36 cellular contexts compared by ENCODE assay signal in the genomic region with DNA sequence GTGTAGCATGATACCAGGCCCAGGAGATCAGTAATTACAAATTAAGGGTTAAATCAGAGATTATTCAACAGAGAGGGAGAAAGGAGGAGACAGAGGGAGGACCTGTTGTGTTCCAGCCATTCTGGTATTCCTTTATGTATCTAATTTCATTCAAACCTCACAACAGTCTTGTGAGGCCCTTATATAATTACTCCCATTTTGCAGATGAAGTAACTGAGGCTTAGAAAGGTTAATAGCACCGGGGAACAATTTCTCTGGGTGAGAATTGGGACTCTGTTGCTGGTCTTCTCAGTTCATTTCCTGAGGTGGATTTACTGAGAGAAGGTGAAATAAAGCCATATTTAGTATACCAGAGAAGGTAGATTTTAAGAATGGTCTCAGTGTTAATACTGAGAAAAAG.
"Had no signal": no experiment of that assay in that cellular context is flagged by ENCODE, and none has a peak within 500 bp of the region (broad histone marks: within the 10 kb centered on the region; RNA-seq: fewer than 3 reads in every experiment).

No MANE protein-coding gene starts in this region.

- H3K4me3 ChIP-seq: ascending aorta, cardiac muscle cell had no signal

- H3K9me3 ChIP-seq: ascending aorta had no signal

- H3K27ac ChIP-seq: ascending aorta, VCaP had no signal

- H3K4me1 Mint-ChIP-seq: activated CD4-positive, alpha-beta T cell treated with anti-CD3 and anti-CD28 coated beads, Interleukin-2, amount 10 ng/mL, durations not matched to agents 24 days and 14 days; activated naive CD4-positive, alpha-beta T cell treated with anti-CD3 and anti-CD28 coated beads, Interleukin-2, amount 10 ng/mL, durations not matched to agents 7 days and 5 days; activated naive CD4-positive, alpha-beta T cell treated with anti-CD3 and anti-CD28 coated beads, Interleukin-2, amount 50 U/mL, for 24 hours; activated naive CD8-positive, alpha-beta T cell treated with anti-CD3 and anti-CD28 coated beads, Interleukin-2, amount 50 U/mL, for 24 hours; activated T-helper 17 cell treated with anti-CD3 and anti-CD28 coated beads, Interleukin-2, amount 50 U/mL, for 72 hours had no signal

- DNase-seq: activated B cell treated with CpG ODN at 0.5 μM for 24 hours; activated CD4-positive, alpha-beta memory T cell treated with anti-CD3 and anti-CD28 coated beads for 36 hours; activated CD4-positive, alpha-beta T cell treated with anti-CD3 and anti-CD28 coated beads for 4 hours; activated CD4-positive, alpha-beta T cell treated with anti-CD3 and anti-CD28 coated beads, Interleukin-2, amount 10 ng/mL, durations not matched to agents 24 days and 14 days; activated CD4-positive, alpha-beta T cell treated with anti-CD3 and anti-CD28 coated beads, Interleukin-2, amount 50 U/mL, for 1 hour; activated CD4-positive, alpha-beta T cell treated with anti-CD3 and anti-CD28 coated beads, Interleukin-2, amount 50 U/mL, for 4 hours; activated CD4-positive, CD25-positive, alpha-beta regulatory T cell treated with anti-CD3 and anti-CD28 coated beads, Interleukin-2, amount 50 U/mL, for 72 hours; activated CD8-positive, alpha-beta memory T cell treated with anti-CD3 and anti-CD28 coated beads, Interleukin-2, amount 50 U/mL, for 4 hours; activated CD8-positive, alpha-beta T cell treated with anti-CD3 and anti-CD28 coated beads for 36 hours; activated gamma-delta T cell; activated naive CD4-positive, alpha-beta T cell treated with anti-CD3 and anti-CD28 coated beads, Interleukin-2, amount 10 ng/mL, durations not matched to agents 7 days and 5 days; activated naive CD4-positive, alpha-beta T cell treated with Interleukin-2 at 50 U/mL for 16 hours; activated naive CD8-positive, alpha-beta T cell treated with anti-CD3 and anti-CD28 coated beads, Interleukin-2, amount 10 ng/mL, durations not matched to agents 7 days and 5 days; activated naive CD8-positive, alpha-beta T cell treated with anti-CD3 and anti-CD28 coated beads, Interleukin-2, amount 50 U/mL, for 24 hours; activated T-cell treated with anti-CD3 and anti-CD28 coated beads for 4 hours; activated T-cell treated with anti-CD3 and anti-CD28 coated beads, Interleukin-2, amount 50 U/mL, for 1 hour; activated T-cell treated with anti-CD3 and anti-CD28 coated beads, Interleukin-2, amount 50 U/mL, for 4 hours; activated T-cell treated with anti-CD3 and anti-CD28 coated beads, Interleukin-2, amount 50 U/mL, for 72 hours; amygdala; anterior cingulate cortex; caudate nucleus; cerebellar nuclear complex; T-helper 1 cell; T-helper 2 cell; T-helper 9 cell had no signal

- H3K9me3 Mint-ChIP-seq: activated B cell treated with CpG ODN at 0.5 μM for 24 hours; activated CD4-positive, alpha-beta memory T cell treated with anti-CD3 and anti-CD28 coated beads for 36 hours; activated naive CD4-positive, alpha-beta T cell treated with anti-CD3 and anti-CD28 coated beads, Interleukin-2, amount 10 ng/mL, durations not matched to agents 7 days and 5 days; activated naive CD4-positive, alpha-beta T cell treated with anti-CD3 and anti-CD28 coated beads, Interleukin-2, amount 50 U/mL, for 24 hours; activated naive CD8-positive, alpha-beta T cell treated with anti-CD3 and anti-CD28 coated beads, Interleukin-2, amount 50 U/mL, for 24 hours; activated T-cell treated with anti-CD3 and anti-CD28 coated beads, Interleukin-2, amount 50 U/mL, for 4 hours; central memory CD8-positive, alpha-beta T cell; T-helper 1 cell treated with Interleukin-12 subunit alpha and Interleukin-12 subunit beta and Interleukin-4 antibody, amounts not matched to agents 30 μg/mL and 1 μg/mL, for 36 hours; T-helper 2 cell treated with Interferon-gamma antibody and Interleukin-4, amounts not matched to agents 5 μg/mL and 100 μg/mL, for 36 hours had no signal

- H3K27ac Mint-ChIP-seq: activated B cell treated with CpG ODN at 0.5 μM for 24 hours; activated CD4-positive, alpha-beta memory T cell treated with anti-CD3 and anti-CD28 coated beads for 36 hours; activated CD4-positive, alpha-beta T cell treated with anti-CD3 and anti-CD28 coated beads, Interleukin-2, amount 10 ng/mL, durations not matched to agents 24 days and 14 days; activated CD8-positive, alpha-beta T cell treated with anti-CD3 and anti-CD28 coated beads for 36 hours; activated naive CD4-positive, alpha-beta T cell treated with anti-CD3 and anti-CD28 coated beads, Interleukin-2, amount 10 ng/mL, durations not matched to agents 7 days and 5 days; activated naive CD4-positive, alpha-beta T cell treated with anti-CD3 and anti-CD28 coated beads, Interleukin-2, amount 50 U/mL, for 24 hours; activated naive CD8-positive, alpha-beta T cell; activated naive CD8-positive, alpha-beta T cell treated with anti-CD3 and anti-CD28 coated beads, Interleukin-2, amount 10 ng/mL, durations not matched to agents 7 days and 5 days; activated naive CD8-positive, alpha-beta T cell treated with anti-CD3 and anti-CD28 coated beads, Interleukin-2, amount 50 U/mL, for 24 hours; activated T-cell treated with anti-CD3 and anti-CD28 coated beads, Interleukin-2, amount 50 U/mL, for 72 hours; activated T-helper 1 cell treated with anti-CD3 and anti-CD28 coated beads, Interleukin-12 subunit alpha, Interleukin-12 subunit beta, Interleukin-2, Interleukin-4 antibody, amounts not matched to agents 30 ng/mL and 10 ng/mL and 1 ng/mL, durations not matched to agents 14 hours and 24 hours and 36 hours; activated T-helper 17 cell treated with anti-CD3 and anti-CD28 coated beads, Interleukin-2, amount 50 U/mL, for 72 hours; brain; T-helper 1 cell treated with Interleukin-12 subunit alpha and Interleukin-12 subunit beta and Interleukin-4 antibody, amounts not matched to agents 30 μg/mL and 1 μg/mL, for 36 hours; T-helper 2 cell treated with Interferon-gamma antibody and Interleukin-4, amounts not matched to agents 5 μg/mL and 100 μg/mL, for 36 hours had no signal

- H3K27me3 ChIP-seq: ascending aorta, cardiac muscle cell had no signal

- H3K27me3 Mint-ChIP-seq: activated B cell treated with CpG ODN at 0.5 μM for 24 hours; activated CD4-positive, alpha-beta memory T cell treated with anti-CD3 and anti-CD28 coated beads for 36 hours; activated CD4-positive, alpha-beta T cell treated with anti-CD3 and anti-CD28 coated beads, Interleukin-2, amount 10 ng/mL, durations not matched to agents 24 days and 14 days; activated CD8-positive, alpha-beta T cell treated with anti-CD3 and anti-CD28 coated beads for 36 hours; activated naive CD4-positive, alpha-beta T cell treated with anti-CD3 and anti-CD28 coated beads, Interleukin-2, amount 10 ng/mL, durations not matched to agents 7 days and 5 days; activated naive CD4-positive, alpha-beta T cell treated with anti-CD3 and anti-CD28 coated beads, Interleukin-2, amount 50 U/mL, for 24 hours; activated naive CD8-positive, alpha-beta T cell; activated naive CD8-positive, alpha-beta T cell treated with anti-CD3 and anti-CD28 coated beads, Interleukin-2, amount 10 ng/mL, durations not matched to agents 7 days and 5 days; activated naive CD8-positive, alpha-beta T cell treated with anti-CD3 and anti-CD28 coated beads, Interleukin-2, amount 50 U/mL, for 24 hours; activated T-helper 17 cell treated with anti-CD3 and anti-CD28 coated beads, Interleukin-2, amount 50 U/mL, for 72 hours; central memory CD8-positive, alpha-beta T cell had no signal

- ATAC-seq: activated CD8-positive, alpha-beta T cell treated with anti-CD3 and anti-CD28 coated beads for 36 hours; activated naive CD8-positive, alpha-beta T cell treated with anti-CD3 and anti-CD28 coated beads, Interleukin-2, amount 50 U/mL, for 24 hours; activated T-cell treated with anti-CD3 and anti-CD28 coated beads, Interleukin-2, amount 50 U/mL, for 4 hours; activated T-cell treated with anti-CD3 and anti-CD28 coated beads, Interleukin-2, amount 50 U/mL, for 72 hours; activated T-helper 17 cell treated with anti-CD3 and anti-CD28 coated beads, Interleukin-2, amount 50 U/mL, for 72 hours had no signal

- H3K4me1 ChIP-seq: ascending aorta had no signal

- H3K4me3 Mint-ChIP-seq: activated B cell treated with CpG ODN at 0.5 μM for 24 hours; activated CD4-positive, alpha-beta memory T cell treated with anti-CD3 and anti-CD28 coated beads for 36 hours; activated CD4-positive, alpha-beta T cell treated with anti-CD3 and anti-CD28 coated beads, Interleukin-2, amount 10 ng/mL, durations not matched to agents 24 days and 14 days; activated CD8-positive, alpha-beta T cell treated with anti-CD3 and anti-CD28 coated beads for 36 hours; activated naive CD4-positive, alpha-beta T cell treated with anti-CD3 and anti-CD28 coated beads, Interleukin-2, amount 10 ng/mL, durations not matched to agents 7 days and 5 days; activated naive CD4-positive, alpha-beta T cell treated with anti-CD3 and anti-CD28 coated beads, Interleukin-2, amount 50 U/mL, for 24 hours; activated naive CD8-positive, alpha-beta T cell; activated naive CD8-positive, alpha-beta T cell treated with anti-CD3 and anti-CD28 coated beads, Interleukin-2, amount 10 ng/mL, durations not matched to agents 7 days and 5 days; activated naive CD8-positive, alpha-beta T cell treated with anti-CD3 and anti-CD28 coated beads, Interleukin-2, amount 50 U/mL, for 24 hours; activated T-cell treated with anti-CD3 and anti-CD28 coated beads, Interleukin-2, amount 50 U/mL, for 4 hours; activated T-cell treated with anti-CD3 and anti-CD28 coated beads, Interleukin-2, amount 50 U/mL, for 72 hours; activated T-helper 1 cell treated with anti-CD3 and anti-CD28 coated beads, Interleukin-12 subunit alpha, Interleukin-12 subunit beta, Interleukin-2, Interleukin-4 antibody, amounts not matched to agents 30 ng/mL and 10 ng/mL and 1 ng/mL, durations not matched to agents 14 hours and 24 hours and 36 hours; activated T-helper 17 cell treated with anti-CD3 and anti-CD28 coated beads, Interleukin-2, amount 50 U/mL, for 72 hours; brain; central memory CD8-positive, alpha-beta T cell; T-helper 1 cell treated with Interleukin-12 subunit alpha and Interleukin-12 subunit beta and Interleukin-4 antibody, amounts not matched to agents 30 μg/mL and 1 μg/mL, for 36 hours; T-helper 2 cell treated with Interferon-gamma antibody and Interleukin-4, amounts not matched to agents 5 μg/mL and 100 μg/mL, for 36 hours had no signal
